ENCODE assay signal across 36 cellular contexts in genomic region chrX:136346506-136346905, GRCh38. TPM values are rescaled to one million over a fixed set of nuclear protein-coding genes. Genes with fewer than 3 reads are reported as not detected.
"Had no signal": no experiment of that assay in that cellular context is flagged by ENCODE, and none has a peak within 500 bp of the region (broad histone marks: within the 10 kb centered on the region; RNA-seq: fewer than 3 reads in every experiment).

No MANE protein-coding gene starts in this region.

- H3K9me3 ChIP-seq: adrenal gland, ascending aorta, body of pancreas had no signal

- ATAC-seq: activated naive CD4-positive, alpha-beta T cell treated with anti-CD3 and anti-CD28 coated beads, Interleukin-2, amount 50 U/mL, for 72 hours; activated naive CD8-positive, alpha-beta T cell treated with anti-CD3 and anti-CD28 coated beads, Interleukin-2, amount 50 U/mL, for 24 hours; activated T-cell treated with anti-CD3 and anti-CD28 coated beads, Interleukin-2, amount 50 U/mL, for 4 hours; activated T-cell treated with anti-CD3 and anti-CD28 coated beads, Interleukin-2, amount 50 U/mL, for 72 hours; activated T-helper 17 cell treated with anti-CD3 and anti-CD28 coated beads, Interleukin-2, amount 50 U/mL, for 72 hours; body of pancreas had no signal

- H3K4me3 ChIP-seq: adrenal gland, ascending aorta, body of pancreas, cardiac muscle cell had no signal

- H3K36me3 ChIP-seq: adrenal gland, ascending aorta, brain microvascular endothelial cell, cardiac muscle cell had no signal

- H3K4me1 ChIP-seq: adrenal gland, ascending aorta, body of pancreas had no signal

- DNase-seq: activated effector memory CD4-positive, alpha-beta T cell treated with anti-CD3 and anti-CD28 coated beads, Interleukin-2, amount 50 U/mL, for 16 hours; activated effector memory CD4-positive, alpha-beta T cell treated with Interleukin-2 at 50 U/mL for 16 hours; activated gamma-delta T cell; activated gamma-delta T cell treated with Interleukin-2 at 50 U/mL for 16 hours; activated naive CD4-positive, alpha-beta T cell; activated naive CD4-positive, alpha-beta T cell treated with anti-CD3 and anti-CD28 coated beads for 36 hours; activated naive CD4-positive, alpha-beta T cell treated with anti-CD3 and anti-CD28 coated beads, Interleukin-2, amount 10 ng/mL, durations not matched to agents 7 days and 5 days; activated naive CD4-positive, alpha-beta T cell treated with anti-CD3 and anti-CD28 coated beads, Interleukin-2, amount 50 U/mL, for 16 hours; activated naive CD4-positive, alpha-beta T cell treated with Interleukin-2 at 50 U/mL for 16 hours; activated naive CD8-positive, alpha-beta T cell treated with anti-CD3 and anti-CD28 coated beads for 36 hours; activated naive CD8-positive, alpha-beta T cell treated with anti-CD3 and anti-CD28 coated beads, Interleukin-2, amount 10 ng/mL, durations not matched to agents 7 days and 5 days; activated naive CD8-positive, alpha-beta T cell treated with anti-CD3 and anti-CD28 coated beads, Interleukin-2, amount 50 U/mL, for 24 hours; activated T-cell treated with anti-CD3 and anti-CD28 coated beads for 4 hours; activated T-cell treated with anti-CD3 and anti-CD28 coated beads, Interleukin-2, amount 50 U/mL, for 1 hour; activated T-cell treated with anti-CD3 and anti-CD28 coated beads, Interleukin-2, amount 50 U/mL, for 24 hours; activated T-cell treated with anti-CD3 and anti-CD28 coated beads, Interleukin-2, amount 50 U/mL, for 4 hours; activated T-cell treated with anti-CD3 and anti-CD28 coated beads, Interleukin-2, amount 50 U/mL, for 48 hours; activated T-cell treated with anti-CD3 and anti-CD28 coated beads, Interleukin-2, amount 50 U/mL, for 72 hours; adrenal gland; amniotic stem cell; amygdala; anterior cingulate cortex; aorta; body of pancreas; brain microvascular endothelial cell; caudate nucleus; central memory CD4-positive, alpha-beta T cell; cerebellar nuclear complex had no signal

- H3K27me3 ChIP-seq: ascending aorta, body of pancreas, brain microvascular endothelial cell, cardiac muscle cell had no signal

- H3K27ac ChIP-seq: adrenal gland, ascending aorta, body of pancreas, brain microvascular endothelial cell, cardiac muscle cell had no signal

RNA-seq across cellular contexts. Expression of gene ADGRG4, which starts 45.7 kb away (rescaled TPM):
- total RNA-seq: activated naive CD4-positive, alpha-beta T cell treated with anti-CD3 and anti-CD28 coated beads for 36 hours; activated naive CD4-positive, alpha-beta T cell treated with anti-CD3 and anti-CD28 coated beads, Interleukin-2, amount 50 U/mL, for 72 hours; activated naive CD8-positive, alpha-beta T cell treated with anti-CD3 and anti-CD28 coated beads for 36 hours; activated naive CD8-positive, alpha-beta T cell treated with anti-CD3 and anti-CD28 coated beads, Interleukin-2, amount 10 ng/mL, durations not matched to agents 7 days and 5 days; activated T-cell treated with anti-CD3 and anti-CD28 coated beads, Interleukin-2, amount 50 U/mL, for 4 hours; activated T-cell treated with anti-CD3 and anti-CD28 coated beads, Interleukin-2, amount 50 U/mL, for 72 hours; activated T-helper 1 cell treated with anti-CD3 and anti-CD28 coated beads, Interleukin-12 subunit alpha, Interleukin-12 subunit beta, Interleukin-2, Interleukin-4 antibody, amounts not matched to agents 30 ng/mL and 10 ng/mL and 1 ng/mL, durations not matched to agents 14 hours and 24 hours and 36 hours; activated T-helper 17 cell treated with anti-CD3 and anti-CD28 coated beads, Interleukin-2, amount 50 U/mL, for 72 hours; activated T-helper 2 cell treated with anti-CD3 and anti-CD28 coated beads, Interferon-gamma antibody, Interleukin-2, Interleukin-4, amounts not matched to agents 10 μg/mL and 5 μg/mL and 100 μg/mL, durations not matched to agents 14 hours and 24 hours and 36 hours; body of pancreas; bronchial epithelial cell; cardiac muscle cell; cerebellum had no signal
- polyA plus RNA-seq: aorta, cardiac muscle cell had no signal
